16 cellular contexts compared by ENCODE assay signal in the genomic region with DNA sequence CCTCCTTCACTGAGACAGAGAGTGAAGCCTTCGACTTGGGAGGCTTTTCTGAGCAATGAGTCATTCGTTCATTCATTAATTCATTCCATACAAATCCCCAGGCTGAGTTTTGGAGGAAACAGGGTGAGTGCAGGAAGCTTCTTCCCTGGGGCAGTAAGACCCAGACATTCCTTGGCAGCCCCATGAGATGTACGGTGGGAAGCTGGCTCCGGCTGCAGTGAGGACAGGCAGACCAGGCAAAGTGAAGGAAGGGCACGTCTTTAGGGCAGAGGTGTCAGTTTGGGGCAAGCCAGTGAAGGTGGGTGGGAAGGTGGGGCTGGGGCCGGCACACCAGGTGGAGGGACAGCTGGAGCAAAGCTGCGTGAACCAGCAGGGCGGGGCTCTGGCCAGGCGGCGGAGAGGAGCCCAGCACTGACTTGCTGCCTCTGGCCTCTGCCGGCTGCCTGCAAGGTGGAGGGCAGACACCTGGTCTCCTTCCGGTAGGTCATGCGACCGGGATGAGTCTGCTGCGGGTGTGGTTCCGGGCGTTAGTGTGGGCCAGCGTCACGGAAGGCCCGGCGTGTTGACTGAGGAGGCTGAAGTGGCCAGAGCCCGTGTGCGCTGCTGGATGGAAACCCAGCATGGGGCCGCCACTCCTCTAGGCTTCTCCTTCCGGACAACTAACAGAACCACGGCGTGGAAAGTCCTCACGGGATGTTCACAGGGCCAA. TPM values are rescaled to one million over a fixed set of nuclear protein-coding genes. Genes with fewer than 3 reads are reported as not detected.
"Had no signal": no experiment of that assay in that cellular context is flagged by ENCODE, and none has a peak within 500 bp of the region (broad histone marks: within the 10 kb centered on the region; RNA-seq: fewer than 3 reads in every experiment).

No MANE protein-coding gene starts in this region.

- H3K36me3 ChIP-seq: brain microvascular endothelial cell, heart right ventricle, vagina had no signal

- H3K9me3 Mint-ChIP-seq: activated CD4-positive, alpha-beta T cell treated with anti-CD3 and anti-CD28 coated beads, Interleukin-2, amount 10 ng/mL, durations not matched to agents 7 days and 5 days; central memory CD8-positive, alpha-beta T cell; dendritic cell treated with granulocyte-macrophage colony-stimulating factor and Interleukin-4, amounts not matched to agents 40 ng/mL and 50 ng/mL, for 4 days; stimulated activated naive B cell treated with anti-CD40 and anti-IgM and Interleukin-4, amounts not matched to agents 10 μg/mL and 1 μg/mL and 100 μg/mL, for 72 hours had no signal

- H3K4me3 ChIP-seq: heart right ventricle, tibial nerve, vagina had no signal

- DNase-seq: activated CD4-positive, alpha-beta T cell treated with anti-CD3 and anti-CD28 coated beads, Interleukin-2, amount 10 ng/mL, durations not matched to agents 7 days and 5 days; activated gamma-delta T cell treated with Interleukin-2 at 50 U/mL for 16 hours; amniotic stem cell; brain microvascular endothelial cell; heart right ventricle; left colon; stimulated activated CD4-positive, alpha-beta T cell treated with anti-CD3 and anti-CD28 coated beads, Interleukin-4, amount 100 ng/mL, for 1 hour; stimulated activated naive B cell treated with anti-CD40 and anti-IgM and Interleukin-4, amounts not matched to agents 10 μg/mL and 1 μg/mL and 100 μg/mL, for 72 hours had no signal

- H3K9me3 ChIP-seq: heart right ventricle, tibial nerve, vagina had no signal

- H3K4me1 ChIP-seq: parathyroid adenoma, tibial nerve had no signal

- H3K36me3 Mint-ChIP-seq: activated naive CD8-positive, alpha-beta T cell; stimulated activated naive B cell treated with anti-CD40 and anti-IgM and Interleukin-4, amounts not matched to agents 10 μg/mL and 1 μg/mL and 100 μg/mL, for 72 hours had no signal

- H3K27ac ChIP-seq: brain microvascular endothelial cell, heart right ventricle, parathyroid adenoma, tibial nerve, vagina had no signal

- H3K27ac Mint-ChIP-seq: activated CD4-positive, alpha-beta T cell treated with anti-CD3 and anti-CD28 coated beads, Interleukin-2, amount 10 ng/mL, durations not matched to agents 7 days and 5 days; activated naive CD8-positive, alpha-beta T cell; dendritic cell treated with granulocyte-macrophage colony-stimulating factor and Interleukin-4, amounts not matched to agents 40 ng/mL and 50 ng/mL, for 4 days; stimulated activated naive B cell treated with anti-CD40 and anti-IgM and Interleukin-4, amounts not matched to agents 10 μg/mL and 1 μg/mL and 100 μg/mL, for 72 hours had no signal

- H3K27me3 ChIP-seq: brain microvascular endothelial cell, tibial nerve, vagina had no signal

- ATAC-seq: left colon; stimulated activated naive B cell treated with anti-CD40 and anti-IgM and Interleukin-4, amounts not matched to agents 10 μg/mL and 1 μg/mL and 100 μg/mL, for 72 hours had no signal

- H3K9ac ChIP-seq: parathyroid adenoma had no signal

- H3K4me3 Mint-ChIP-seq: activated CD4-positive, alpha-beta T cell treated with anti-CD3 and anti-CD28 coated beads, Interleukin-2, amount 10 ng/mL, durations not matched to agents 7 days and 5 days; activated naive CD8-positive, alpha-beta T cell; central memory CD8-positive, alpha-beta T cell; dendritic cell treated with granulocyte-macrophage colony-stimulating factor and Interleukin-4, amounts not matched to agents 40 ng/mL and 50 ng/mL, for 4 days; stimulated activated naive B cell treated with anti-CD40 and anti-IgM and Interleukin-4, amounts not matched to agents 10 μg/mL and 1 μg/mL and 100 μg/mL, for 72 hours had no signal

RNA-seq across cellular contexts. Expression of a gene that starts 16.6 kb away (rescaled TPM):
- total RNA-seq: activated CD4-positive, alpha-beta T cell treated with anti-CD3 and anti-CD28 coated beads, Interleukin-2, amount 10 ng/mL, durations not matched to agents 7 days and 5 days; epithelial cell of proximal tubule; T-helper 2 cell treated with Interferon-gamma antibody and Interleukin-4, amounts not matched to agents 100 ng/mL and 5 ng/mL, for 36 hours had no signal
